Comparison of ENCODE assay signal across 1 cellular context in genomic region chr13:48449656-48450055, GRCh38.
TF ChIP-seq lines count a peak whose summit lies in the region.

No MANE protein-coding gene starts in this region.

TF ChIP-seq in HepG2, 621 proteins besides CTCF, POLR2A, EP300 and RAD21 (continued from another document):
- no peak for TF ChIP-seq ZNF512B (CRISPR knock-in tag; IDR thresholded peaks at IDR 0.05; ENCODE audit: borderline replicate concordance)
- no peak for TF ChIP-seq ZSCAN25 (CRISPR knock-in tag; IDR thresholded peaks at IDR 0.05)
